Comparison of ENCODE assay signal across 2 cellular contexts in the genomic region with DNA sequence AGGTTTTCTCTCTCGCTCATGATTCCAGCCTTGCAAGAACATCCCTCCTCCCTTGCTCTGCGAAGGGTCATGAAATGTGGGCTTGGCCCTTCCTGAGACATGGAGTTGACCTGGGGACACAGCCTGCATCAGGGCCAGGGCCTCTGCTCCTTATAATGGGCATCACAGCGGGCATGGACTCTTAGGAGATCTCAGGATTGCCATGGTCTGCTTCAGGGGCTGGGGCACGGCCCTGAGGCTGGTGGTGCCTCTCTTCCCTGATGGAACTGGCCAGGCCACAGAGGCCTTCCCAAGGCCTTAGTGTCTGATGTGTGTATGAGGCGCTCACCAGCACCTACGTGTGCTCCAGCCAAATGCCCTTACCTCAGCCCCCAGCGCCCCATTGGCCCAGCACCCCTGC.
TF ChIP-seq lines count a peak whose summit lies in the region.

No MANE protein-coding gene starts in this region.

TF ChIP-seq in IMR-90, 13 proteins besides CTCF, POLR2A, EP300 and RAD21:
- TF ChIP-seq, protein P1, sequence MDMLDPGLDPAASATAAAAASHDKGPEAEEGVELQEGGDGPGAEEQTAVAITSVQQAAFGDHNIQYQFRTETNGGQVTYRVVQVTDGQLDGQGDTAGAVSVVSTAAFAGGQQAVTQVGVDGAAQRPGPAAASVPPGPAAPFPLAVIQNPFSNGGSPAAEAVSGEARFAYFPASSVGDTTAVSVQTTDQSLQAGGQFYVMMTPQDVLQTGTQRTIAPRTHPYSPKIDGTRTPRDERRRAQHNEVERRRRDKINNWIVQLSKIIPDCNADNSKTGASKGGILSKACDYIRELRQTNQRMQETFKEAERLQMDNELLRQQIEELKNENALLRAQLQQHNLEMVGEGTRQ (IDR thresholded peaks at IDR 0.05; ENCODE audit: low read depth, low read length), result no peak
- no peak for TF ChIP-seq FOS (IDR thresholded peaks at IDR 0.05; ENCODE audit: low read depth, low read length)
- no peak for TF ChIP-seq MAZ (IDR thresholded peaks at IDR 0.05; ENCODE audit: borderline replicate concordance, low read depth, low read length)
- TF ChIP-seq RCOR1 (IDR thresholded peaks at IDR 0.05; ENCODE audit: insufficient replicate concordance, low read length), result no peak
- TF ChIP-seq CEBPB (IDR thresholded peaks at IDR 0.05; ENCODE audit: low read depth, low read length), result no peak
- TF ChIP-seq CHD1 (IDR thresholded peaks at IDR 0.05; ENCODE audit: low read depth, low read length), result no peak
- TF ChIP-seq NFE2L2 (IDR thresholded peaks at IDR 0.05; ENCODE audit: low read depth, low read length), result no peak
- TF ChIP-seq MXI1 (IDR thresholded peaks at IDR 0.05; ENCODE audit: borderline replicate concordance, low read depth, low read length), result no peak
- TF ChIP-seq BHLHE40 (IDR thresholded peaks at IDR 0.05; ENCODE audit: low read depth, low read length), result no peak
- TF ChIP-seq RFX5 (IDR thresholded peaks at IDR 0.05; ENCODE audit: low read depth, low read length), result no peak
- TF ChIP-seq, protein P2, sequence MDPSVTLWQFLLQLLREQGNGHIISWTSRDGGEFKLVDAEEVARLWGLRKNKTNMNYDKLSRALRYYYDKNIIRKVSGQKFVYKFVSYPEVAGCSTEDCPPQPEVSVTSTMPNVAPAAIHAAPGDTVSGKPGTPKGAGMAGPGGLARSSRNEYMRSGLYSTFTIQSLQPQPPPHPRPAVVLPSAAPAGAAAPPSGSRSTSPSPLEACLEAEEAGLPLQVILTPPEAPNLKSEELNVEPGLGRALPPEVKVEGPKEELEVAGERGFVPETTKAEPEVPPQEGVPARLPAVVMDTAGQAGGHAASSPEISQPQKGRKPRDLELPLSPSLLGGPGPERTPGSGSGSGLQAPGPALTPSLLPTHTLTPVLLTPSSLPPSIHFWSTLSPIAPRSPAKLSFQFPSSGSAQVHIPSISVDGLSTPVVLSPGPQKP (IDR thresholded peaks at IDR 0.05; ENCODE audit: borderline replicate concordance, low read depth, low read length), result no peak
- TF ChIP-seq MAFK (IDR thresholded peaks at IDR 0.05; ENCODE audit: low read depth, low read length), result no peak
- TF ChIP-seq SMC3 (IDR thresholded peaks at IDR 0.05; ENCODE audit: low read depth, low read length), result no peak

TF ChIP-seq in WTC11, 78 proteins besides CTCF, POLR2A, EP300 and RAD21 (continued from another document):
- TF ChIP-seq, protein P3, sequence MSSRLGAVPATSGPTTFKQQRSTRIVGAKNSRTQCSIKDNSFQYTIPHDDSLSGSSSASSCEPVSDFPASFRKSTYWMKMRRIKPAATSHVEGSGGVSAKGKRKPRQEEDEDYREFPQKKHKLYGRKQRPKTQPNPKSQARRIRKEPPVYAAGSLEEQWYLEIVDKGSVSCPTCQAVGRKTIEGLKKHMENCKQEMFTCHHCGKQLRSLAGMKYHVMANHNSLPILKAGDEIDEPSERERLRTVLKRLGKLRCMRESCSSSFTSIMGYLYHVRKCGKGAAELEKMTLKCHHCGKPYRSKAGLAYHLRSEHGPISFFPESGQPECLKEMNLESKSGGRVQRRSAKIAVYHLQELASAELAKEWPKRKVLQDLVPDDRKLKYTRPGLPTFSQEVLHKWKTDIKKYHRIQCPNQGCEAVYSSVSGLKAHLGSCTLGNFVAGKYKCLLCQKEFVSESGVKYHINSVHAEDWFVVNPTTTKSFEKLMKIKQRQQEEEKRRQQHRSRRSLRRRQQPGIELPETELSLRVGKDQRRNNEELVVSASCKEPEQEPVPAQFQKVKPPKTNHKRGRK (CRISPR knock-in tag; IDR thresholded peaks at IDR 0.05; ENCODE audit: borderline replicate concordance), result no peak
- TF ChIP-seq, protein P4, sequence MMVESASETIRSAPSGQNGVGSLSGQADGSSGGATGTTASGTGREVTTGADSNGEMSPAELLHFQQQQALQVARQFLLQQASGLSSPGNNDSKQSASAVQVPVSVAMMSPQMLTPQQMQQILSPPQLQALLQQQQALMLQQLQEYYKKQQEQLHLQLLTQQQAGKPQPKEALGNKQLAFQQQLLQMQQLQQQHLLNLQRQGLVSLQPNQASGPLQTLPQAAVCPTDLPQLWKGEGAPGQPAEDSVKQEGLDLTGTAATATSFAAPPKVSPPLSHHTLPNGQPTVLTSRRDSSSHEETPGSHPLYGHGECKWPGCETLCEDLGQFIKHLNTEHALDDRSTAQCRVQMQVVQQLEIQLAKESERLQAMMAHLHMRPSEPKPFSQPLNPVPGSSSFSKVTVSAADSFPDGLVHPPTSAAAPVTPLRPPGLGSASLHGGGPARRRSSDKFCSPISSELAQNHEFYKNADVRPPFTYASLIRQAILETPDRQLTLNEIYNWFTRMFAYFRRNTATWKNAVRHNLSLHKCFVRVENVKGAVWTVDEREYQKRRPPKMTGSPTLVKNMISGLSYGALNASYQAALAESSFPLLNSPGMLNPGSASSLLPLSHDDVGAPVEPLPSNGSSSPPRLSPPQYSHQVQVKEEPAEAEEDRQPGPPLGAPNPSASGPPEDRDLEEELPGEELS (CRISPR knock-in tag; IDR thresholded peaks at IDR 0.05), result no peak
- TF ChIP-seq, protein P5, sequence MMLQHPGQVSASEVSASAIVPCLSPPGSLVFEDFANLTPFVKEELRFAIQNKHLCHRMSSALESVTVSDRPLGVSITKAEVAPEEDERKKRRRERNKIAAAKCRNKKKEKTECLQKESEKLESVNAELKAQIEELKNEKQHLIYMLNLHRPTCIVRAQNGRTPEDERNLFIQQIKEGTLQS (CRISPR knock-in tag; conservative IDR thresholded peaks at IDR 0.05), result no peak
- TF ChIP-seq NFE2L1 (CRISPR knock-in tag; IDR thresholded peaks at IDR 0.05) (no peak), GTF2I (CRISPR knock-in tag; conservative IDR thresholded peaks at IDR 0.05) (no peak), EMX1 (CRISPR knock-in tag; IDR thresholded peaks at IDR 0.05) (no peak), SP1 (CRISPR knock-in tag; conservative IDR thresholded peaks at IDR 0.05) (no peak), NFATC4 (CRISPR knock-in tag; IDR thresholded peaks at IDR 0.05) (no peak), KAT7 (CRISPR knock-in tag; IDR thresholded peaks at IDR 0.05; ENCODE audit: borderline replicate concordance) (no peak), FOXJ3 (CRISPR knock-in tag; IDR thresholded peaks at IDR 0.05; ENCODE audit: borderline replicate concordance) (no peak)
